ENCODE assay signal across 23 cellular contexts in genomic region chr1:206108635-206109034, GRCh38. TPM values are rescaled to one million over a fixed set of nuclear protein-coding genes. Genes with fewer than 3 reads are reported as not detected.
"Had no signal": no experiment of that assay in that cellular context is flagged by ENCODE, and none has a peak within 500 bp of the region (broad histone marks: within the 10 kb centered on the region; RNA-seq: fewer than 3 reads in every experiment).

No MANE protein-coding gene starts in this region.

- H3K27me3 ChIP-seq: MG63 had no signal

- DNase-seq: Karpas-422, KG1, MG63, NCI-H1092, NCI-H1105 treated with DMSO at 0.1 percent for 48 hours, NCI-H1417 treated with DMSO at 0.1 percent for 48 hours, NCI-H146, NCI-H1694 treated with DMSO at 0.1 percent for 48 hours, NCI-H2029, NCI-H2081 treated with DMSO at 0.1 percent for 48 hours, NCI-H2171, NCI-H226, NCI-H446, NCI-H510A, NCI-H524 treated with DMSO at 0.1 percent for 48 hours, NCI-H69, NCI-H774, Right ventricle myocardium superior, RPMI8226, SIG-M5 had no signal

- H3K9me3 ChIP-seq: MG63, SJSA1 had no signal

- H3K36me3 ChIP-seq: MG63, SJSA1 had no signal

- H3K4me1 ChIP-seq: SJSA1 had no signal

- H3K4me3 ChIP-seq: MG63, SJSA1, SK-N-MC had no signal

- H3K27ac ChIP-seq: SJSA1, SK-N-MC had no signal

RNA-seq across cellular contexts. Expression of gene AVPR1B, which starts 8.6 kb away (rescaled TPM):
- total RNA-seq: HT-29, Right ventricle myocardium superior, SJSA1 had no signal

RNA-seq across cellular contexts. Expression of gene RHEX, which starts 55.7 kb away (rescaled TPM):
- total RNA-seq: HT-29, SJSA1 had no signal
